In the genomic region with DNA sequence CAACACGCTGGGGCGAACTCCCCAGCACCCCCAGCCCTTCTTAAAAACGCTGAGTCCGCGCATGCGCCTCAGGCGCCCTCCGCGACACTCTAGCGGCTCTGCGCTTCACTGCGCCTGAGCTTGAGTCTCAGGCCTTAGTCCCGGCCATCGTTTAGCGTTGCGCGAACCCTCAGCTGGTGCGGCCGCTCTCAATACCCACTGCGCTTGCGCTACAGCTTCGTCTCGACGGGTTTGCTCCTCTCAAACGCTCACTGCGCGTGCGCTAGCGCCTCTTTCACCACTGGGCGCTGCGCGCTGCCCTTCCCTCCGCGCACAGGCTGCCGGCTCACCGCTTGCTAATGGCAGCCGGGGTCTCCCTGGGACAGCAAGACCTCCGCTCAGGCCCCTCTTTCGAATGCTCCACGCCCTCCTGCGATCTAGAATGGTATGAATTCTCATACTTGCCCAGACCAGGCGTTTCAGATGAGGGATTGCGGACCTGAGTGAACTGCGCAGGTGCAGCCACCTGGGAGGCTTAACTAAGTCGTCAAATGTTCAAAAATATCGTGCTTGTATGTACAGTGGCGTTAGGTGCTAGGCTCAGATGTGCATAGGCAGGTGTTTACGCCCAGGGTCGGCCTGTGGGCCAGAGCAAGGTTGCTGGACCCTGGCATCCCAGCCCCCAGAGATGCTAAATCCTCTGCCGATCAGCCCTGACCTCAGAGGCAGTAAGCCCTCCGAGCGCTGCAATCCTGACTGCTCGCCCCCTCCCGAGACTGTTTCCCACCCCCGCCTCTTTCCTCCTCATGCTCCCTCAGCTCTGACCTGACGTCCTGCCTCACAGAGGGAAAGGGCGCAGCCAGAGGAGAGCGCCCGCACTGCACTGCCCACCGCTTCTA, we compare ENCODE assay signal across 8 cellular contexts.
DNase-seq lines count a peak whose midpoint lies in the region; ATAC-seq and TF ChIP-seq lines count a peak whose summit lies in the region.

A gene with protein sequence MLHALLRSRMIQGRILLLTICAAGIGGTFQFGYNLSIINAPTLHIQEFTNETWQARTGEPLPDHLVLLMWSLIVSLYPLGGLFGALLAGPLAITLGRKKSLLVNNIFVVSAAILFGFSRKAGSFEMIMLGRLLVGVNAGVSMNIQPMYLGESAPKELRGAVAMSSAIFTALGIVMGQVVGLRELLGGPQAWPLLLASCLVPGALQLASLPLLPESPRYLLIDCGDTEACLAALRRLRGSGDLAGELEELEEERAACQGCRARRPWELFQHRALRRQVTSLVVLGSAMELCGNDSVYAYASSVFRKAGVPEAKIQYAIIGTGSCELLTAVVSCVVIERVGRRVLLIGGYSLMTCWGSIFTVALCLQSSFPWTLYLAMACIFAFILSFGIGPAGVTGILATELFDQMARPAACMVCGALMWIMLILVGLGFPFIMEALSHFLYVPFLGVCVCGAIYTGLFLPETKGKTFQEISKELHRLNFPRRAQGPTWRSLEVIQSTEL (plus strand): TSS at position 270 of the 878 bp plus-strand sequence. CDS start 125 bp downstream, at position 395.

- peak; percentile 90 for ATAC-seq in GM21515 (IDR thresholded peaks at IDR 0.05; ENCODE audit: unreplicated experiment)

- no peaks in the 10 kb centered on the region for H4K20me1 ChIP-seq in OCI-LY1 (ENCODE audit: insufficient read depth, low read length)

- peaks cover 27% of the 10 kb centered on the region for H3K4me1 ChIP-seq in OCI-LY1 (ENCODE audit: insufficient read depth, low read length, severe bottlenecking)

- peak; percentile 89 for DNase-seq in DMS 273 treated with DMSO at 0.1 percent for 48 hours (lab: John Stamatoyannopoulos, UW)
- peak; percentile 97 for DNase-seq in HuH-7 (ENCODE audit: low spot score)
- DNase-seq in activated T-cell treated with anti-CD3 and anti-CD28 coated beads for 24 hours (ENCODE audit: low read depth): peak; percentile 90
- DNase-seq in epidermal melanocyte (ENCODE audit: insufficient read length, low spot score): peak; percentile 99
- DNase-seq in middle frontal gyrus (ENCODE audit: extremely low spot score, low spot score): peak; percentile 98
- peak; percentile 87 for DNase-seq in stimulated activated CD8-positive, alpha-beta memory T cell treated with anti-CD3 and anti-CD28 coated beads, Interleukin-2, amount 100 ng/mL, for 1 hour (ENCODE audit: low read depth in 2 of 2)

- H3K9me3 ChIP-seq in OCI-LY1 (ENCODE audit: low read length): no peaks in the 10 kb centered on the region

- peak; percentile 25; the same call in 1 of the 2 replicates for TF ChIP-seq CTCF in OCI-LY1 (IDR thresholded peaks at IDR 0.05; ENCODE audit: low read length)

- H3K36me3 ChIP-seq in OCI-LY1 (ENCODE audit: insufficient read depth, low read length): no peaks in the 10 kb centered on the region

- peak within 1 kb of the TSS; percentile 80 for H3K9ac ChIP-seq in OCI-LY1 (ENCODE audit: low read length)

- peak within 1 kb of the TSS; percentile 70 for H3K4me3 ChIP-seq in OCI-LY1 (ENCODE audit: low read depth, low read length, poor library complexity, severe bottlenecking)

- H3K27me3 ChIP-seq in OCI-LY1 (ENCODE audit: insufficient read depth, low read length): no peaks in the 10 kb centered on the region

- H3K27ac ChIP-seq in OCI-LY1 (ENCODE audit: low read depth, low read length, poor library complexity, severe bottlenecking): peak within 1 kb of the TSS; percentile 82

- no peaks in the 10 kb centered on the region for H3K9me2 ChIP-seq in OCI-LY1 (ENCODE audit: low read depth, low read length)

- H3F3A ChIP-seq in OCI-LY1 (ENCODE audit: insufficient read depth, low read length): no peaks in the 10 kb centered on the region

- peak within 1 kb of the TSS; percentile 83 for H3K4me2 ChIP-seq in OCI-LY1 (ENCODE audit: low read length)

- H2AFZ ChIP-seq in OCI-LY1 (ENCODE audit: low read length): 0 out of 2 replicates have a peak within 1 kb of the TSS, but pooled peaks have one; percentile 60

- H3K79me2 ChIP-seq in OCI-LY1 (ENCODE audit: insufficient read depth, low read length): no peaks in the 10 kb centered on the region

Comparison
In these comparisons a context has a peak if more than half of its experiments do, and no peak if none do; other contexts are left out.
1. Peak in every context shown above with its lines: DNase-seq, ATAC-seq, H3K4me3 ChIP-seq and H3K27ac ChIP-seq.